ENCODE assay signal across 1 cellular context in genomic region chr10:73743905-73744689, GRCh38.
TF ChIP-seq lines count a peak whose summit lies in the region.

A gene with protein sequence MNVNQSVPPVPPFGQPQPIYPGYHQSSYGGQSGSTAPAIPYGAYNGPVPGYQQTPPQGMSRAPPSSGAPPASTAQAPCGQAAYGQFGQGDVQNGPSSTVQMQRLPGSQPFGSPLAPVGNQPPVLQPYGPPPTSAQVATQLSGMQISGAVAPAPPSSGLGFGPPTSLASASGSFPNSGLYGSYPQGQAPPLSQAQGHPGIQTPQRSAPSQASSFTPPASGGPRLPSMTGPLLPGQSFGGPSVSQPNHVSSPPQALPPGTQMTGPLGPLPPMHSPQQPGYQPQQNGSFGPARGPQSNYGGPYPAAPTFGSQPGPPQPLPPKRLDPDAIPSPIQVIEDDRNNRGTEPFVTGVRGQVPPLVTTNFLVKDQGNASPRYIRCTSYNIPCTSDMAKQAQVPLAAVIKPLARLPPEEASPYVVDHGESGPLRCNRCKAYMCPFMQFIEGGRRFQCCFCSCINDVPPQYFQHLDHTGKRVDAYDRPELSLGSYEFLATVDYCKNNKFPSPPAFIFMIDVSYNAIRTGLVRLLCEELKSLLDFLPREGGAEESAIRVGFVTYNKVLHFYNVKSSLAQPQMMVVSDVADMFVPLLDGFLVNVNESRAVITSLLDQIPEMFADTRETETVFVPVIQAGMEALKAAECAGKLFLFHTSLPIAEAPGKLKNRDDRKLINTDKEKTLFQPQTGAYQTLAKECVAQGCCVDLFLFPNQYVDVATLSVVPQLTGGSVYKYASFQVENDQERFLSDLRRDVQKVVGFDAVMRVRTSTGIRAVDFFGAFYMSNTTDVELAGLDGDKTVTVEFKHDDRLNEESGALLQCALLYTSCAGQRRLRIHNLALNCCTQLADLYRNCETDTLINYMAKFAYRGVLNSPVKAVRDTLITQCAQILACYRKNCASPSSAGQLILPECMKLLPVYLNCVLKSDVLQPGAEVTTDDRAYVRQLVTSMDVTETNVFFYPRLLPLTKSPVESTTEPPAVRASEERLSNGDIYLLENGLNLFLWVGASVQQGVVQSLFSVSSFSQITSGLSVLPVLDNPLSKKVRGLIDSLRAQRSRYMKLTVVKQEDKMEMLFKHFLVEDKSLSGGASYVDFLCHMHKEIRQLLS (plus strand): TSS chr10:73744372. CDS start chr10:73746833, 2,461 bp downstream.

TF ChIP-seq in HepG2, 621 proteins besides CTCF, POLR2A, EP300 and RAD21 (continued from another document and continues in another):
- TF ChIP-seq, protein P1, sequence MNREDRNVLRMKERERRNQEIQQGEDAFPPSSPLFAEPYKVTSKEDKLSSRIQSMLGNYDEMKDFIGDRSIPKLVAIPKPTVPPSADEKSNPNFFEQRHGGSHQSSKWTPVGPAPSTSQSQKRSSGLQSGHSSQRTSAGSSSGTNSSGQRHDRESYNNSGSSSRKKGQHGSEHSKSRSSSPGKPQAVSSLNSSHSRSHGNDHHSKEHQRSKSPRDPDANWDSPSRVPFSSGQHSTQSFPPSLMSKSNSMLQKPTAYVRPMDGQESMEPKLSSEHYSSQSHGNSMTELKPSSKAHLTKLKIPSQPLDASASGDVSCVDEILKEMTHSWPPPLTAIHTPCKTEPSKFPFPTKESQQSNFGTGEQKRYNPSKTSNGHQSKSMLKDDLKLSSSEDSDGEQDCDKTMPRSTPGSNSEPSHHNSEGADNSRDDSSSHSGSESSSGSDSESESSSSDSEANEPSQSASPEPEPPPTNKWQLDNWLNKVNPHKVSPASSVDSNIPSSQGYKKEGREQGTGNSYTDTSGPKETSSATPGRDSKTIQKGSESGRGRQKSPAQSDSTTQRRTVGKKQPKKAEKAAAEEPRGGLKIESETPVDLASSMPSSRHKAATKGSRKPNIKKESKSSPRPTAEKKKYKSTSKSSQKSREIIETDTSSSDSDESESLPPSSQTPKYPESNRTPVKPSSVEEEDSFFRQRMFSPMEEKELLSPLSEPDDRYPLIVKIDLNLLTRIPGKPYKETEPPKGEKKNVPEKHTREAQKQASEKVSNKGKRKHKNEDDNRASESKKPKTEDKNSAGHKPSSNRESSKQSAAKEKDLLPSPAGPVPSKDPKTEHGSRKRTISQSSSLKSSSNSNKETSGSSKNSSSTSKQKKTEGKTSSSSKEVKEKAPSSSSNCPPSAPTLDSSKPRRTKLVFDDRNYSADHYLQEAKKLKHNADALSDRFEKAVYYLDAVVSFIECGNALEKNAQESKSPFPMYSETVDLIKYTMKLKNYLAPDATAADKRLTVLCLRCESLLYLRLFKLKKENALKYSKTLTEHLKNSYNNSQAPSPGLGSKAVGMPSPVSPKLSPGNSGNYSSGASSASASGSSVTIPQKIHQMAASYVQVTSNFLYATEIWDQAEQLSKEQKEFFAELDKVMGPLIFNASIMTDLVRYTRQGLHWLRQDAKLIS (CRISPR knock-in tag; IDR thresholded peaks at IDR 0.05) = 0 out of 2 replicates have a peak, but pooled peaks have one; percentile 19
- TF ChIP-seq STAT6 (CRISPR knock-in tag; IDR thresholded peaks at IDR 0.05; ENCODE audit: borderline replicate concordance) (0 out of 2 replicates have a peak, but pooled peaks have one; percentile 27), ZMYM2 (CRISPR knock-in tag; IDR thresholded peaks at IDR 0.05) (no peak), ZNF10 (CRISPR knock-in tag; IDR thresholded peaks at IDR 0.05; ENCODE audit: borderline replicate concordance, low read depth) (no peak), ZNF564 (CRISPR knock-in tag; IDR thresholded peaks at IDR 0.05) (no peak), ARID5B (CRISPR knock-in tag; IDR thresholded peaks at IDR 0.05) (no peak), ZNF800 (CRISPR knock-in tag; IDR thresholded peaks at IDR 0.05) (no peak), HOXA3 (CRISPR knock-in tag; IDR thresholded peaks at IDR 0.05) (peak; percentile 94), SALL1 (CRISPR knock-in tag; IDR thresholded peaks at IDR 0.05) (peak; percentile 62; the same call in 1 of the 2 replicates), U2AF1 (optimal IDR thresholded peaks at IDR 0.05; ENCODE audit: low read depth, low read length) (no peak), MAFF (IDR thresholded peaks at IDR 0.05; ENCODE audit: low read depth, low read length) (peak; percentile 85), TEF (CRISPR knock-in tag; IDR thresholded peaks at IDR 0.05) (no peak; the same call in 1 of the 2 replicates), MAFG (CRISPR knock-in tag; IDR thresholded peaks at IDR 0.05) (0 out of 2 replicates have a peak, but pooled peaks have one; percentile 37), SRSF1 (optimal IDR thresholded peaks at IDR 0.05; ENCODE audit: low read depth, low read length) (peak; percentile 96), ZNF7 (CRISPR knock-in tag; IDR thresholded peaks at IDR 0.05) (no peak), PHF8 (CRISPR knock-in tag; IDR thresholded peaks at IDR 0.05) (peak; percentile 62), ZFP91 (CRISPR knock-in tag; IDR thresholded peaks at IDR 0.05; ENCODE audit: borderline replicate concordance) (peak; percentile 87), SKI (IDR thresholded peaks at IDR 0.05; ENCODE audit: partially characterized antibody) (no peak), TFDP1 (CRISPR knock-in tag; IDR thresholded peaks at IDR 0.05; ENCODE audit: borderline replicate concordance) (peak; percentile 11; the same call in 1 of the 2 replicates), MTA1 (CRISPR knock-in tag; IDR thresholded peaks at IDR 0.05; ENCODE audit: borderline replicate concordance) (no peak), FIP1L1 (IDR thresholded peaks at IDR 0.05; ENCODE audit: borderline replicate concordance, insufficient read depth, low read depth, low read length) (peak; percentile 66; the same call in 1 of the 2 replicates), ZNF660 (CRISPR knock-in tag; IDR thresholded peaks at IDR 0.05; ENCODE audit: borderline replicate concordance, low read depth) (no peak), ARNT (IDR thresholded peaks at IDR 0.05) (no peak), NR2C2 (CRISPR knock-in tag; IDR thresholded peaks at IDR 0.05; ENCODE audit: borderline replicate concordance) (peak; percentile 99), SMYD3 (CRISPR knock-in tag; IDR thresholded peaks at IDR 0.05) (no peak)
- TF ChIP-seq, protein P2, sequence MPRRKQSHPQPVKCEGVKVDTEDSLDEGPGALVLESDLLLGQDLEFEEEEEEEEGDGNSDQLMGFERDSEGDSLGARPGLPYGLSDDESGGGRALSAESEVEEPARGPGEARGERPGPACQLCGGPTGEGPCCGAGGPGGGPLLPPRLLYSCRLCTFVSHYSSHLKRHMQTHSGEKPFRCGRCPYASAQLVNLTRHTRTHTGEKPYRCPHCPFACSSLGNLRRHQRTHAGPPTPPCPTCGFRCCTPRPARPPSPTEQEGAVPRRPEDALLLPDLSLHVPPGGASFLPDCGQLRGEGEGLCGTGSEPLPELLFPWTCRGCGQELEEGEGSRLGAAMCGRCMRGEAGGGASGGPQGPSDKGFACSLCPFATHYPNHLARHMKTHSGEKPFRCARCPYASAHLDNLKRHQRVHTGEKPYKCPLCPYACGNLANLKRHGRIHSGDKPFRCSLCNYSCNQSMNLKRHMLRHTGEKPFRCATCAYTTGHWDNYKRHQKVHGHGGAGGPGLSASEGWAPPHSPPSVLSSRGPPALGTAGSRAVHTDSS (CRISPR knock-in tag; conservative IDR thresholded peaks at IDR 0.05) = no peak
- TF ChIP-seq, protein P3, sequence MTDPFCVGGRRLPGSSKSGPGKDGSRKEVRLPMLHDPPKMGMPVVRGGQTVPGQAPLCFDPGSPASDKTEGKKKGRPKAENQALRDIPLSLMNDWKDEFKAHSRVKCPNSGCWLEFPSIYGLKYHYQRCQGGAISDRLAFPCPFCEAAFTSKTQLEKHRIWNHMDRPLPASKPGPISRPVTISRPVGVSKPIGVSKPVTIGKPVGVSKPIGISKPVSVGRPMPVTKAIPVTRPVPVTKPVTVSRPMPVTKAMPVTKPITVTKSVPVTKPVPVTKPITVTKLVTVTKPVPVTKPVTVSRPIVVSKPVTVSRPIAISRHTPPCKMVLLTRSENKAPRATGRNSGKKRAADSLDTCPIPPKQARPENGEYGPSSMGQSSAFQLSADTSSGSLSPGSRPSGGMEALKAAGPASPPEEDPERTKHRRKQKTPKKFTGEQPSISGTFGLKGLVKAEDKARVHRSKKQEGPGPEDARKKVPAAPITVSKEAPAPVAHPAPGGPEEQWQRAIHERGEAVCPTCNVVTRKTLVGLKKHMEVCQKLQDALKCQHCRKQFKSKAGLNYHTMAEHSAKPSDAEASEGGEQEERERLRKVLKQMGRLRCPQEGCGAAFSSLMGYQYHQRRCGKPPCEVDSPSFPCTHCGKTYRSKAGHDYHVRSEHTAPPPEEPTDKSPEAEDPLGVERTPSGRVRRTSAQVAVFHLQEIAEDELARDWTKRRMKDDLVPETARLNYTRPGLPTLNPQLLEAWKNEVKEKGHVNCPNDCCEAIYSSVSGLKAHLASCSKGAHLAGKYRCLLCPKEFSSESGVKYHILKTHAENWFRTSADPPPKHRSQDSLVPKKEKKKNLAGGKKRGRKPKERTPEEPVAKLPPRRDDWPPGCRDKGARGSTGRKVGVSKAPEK (CRISPR knock-in tag; IDR thresholded peaks at IDR 0.05; ENCODE audit: borderline replicate concordance) = no peak
